In genomic region chr9:132673355-132673754, GRCh38 we compare ENCODE assay signal across 8 cellular contexts. TPM values are rescaled to one million over a fixed set of nuclear protein-coding genes. Genes with fewer than 3 reads are reported as not detected.
DNase-seq lines count a peak whose midpoint lies in the region; ATAC-seq and TF ChIP-seq lines count a peak whose summit lies in the region.

No MANE protein-coding gene starts in this region.

- no peak overlapping the region for H3K4me3 Mint-ChIP-seq in CD14-positive monocyte

- TF ChIP-seq CTCF in HFF-Myc (IDR thresholded peaks at IDR 0.05; ENCODE audit: low read depth, low read length, missing control alignments) = peak; percentile 12
- TF ChIP-seq CTCF in CD14-positive monocyte (IDR thresholded peaks at IDR 0.05) = no peak

- peaks cover 30% of the 10 kb centered on the region for H3K4me1 ChIP-seq in adipocyte (ENCODE audit: control insufficient read depth, insufficient read depth, low read length)

- H3K27ac Mint-ChIP-seq in CD14-positive monocyte = no peak overlapping the region

- no peaks in the 10 kb centered on the region for H3K9me3 ChIP-seq in adipocyte (ENCODE audit: control insufficient read depth, low read length)

- H3K9ac ChIP-seq in adipocyte (ENCODE audit: low read length) = no peak overlapping the region

- DNase-seq in DMS 273 (lab: John Stamatoyannopoulos, UW; ENCODE audit: unreplicated experiment) (peak; percentile 43), DMS 273 treated with DMSO at 0.1 percent for 48 hours (lab: John Stamatoyannopoulos, UW) (no peak), HFF-Myc (ENCODE audit: extremely low read depth, low read depth) (peak; percentile 40), adipocyte (ENCODE audit: low read depth) (peak; percentile 77), lung microvascular endothelial cell (ENCODE audit: low read depth in 2 of 2) (peak; percentile 20 to 44), CD14-positive monocyte (ENCODE audit: low spot score) (no peak)

- H3K27me3 Mint-ChIP-seq in CD14-positive monocyte (ENCODE audit: low read depth in 3 of 3) = no peaks in the 10 kb centered on the region

- H3K4me3 ChIP-seq in HFF-Myc (replicated peaks; ENCODE audit: low read depth, low read length) = no peak overlapping the region
- H3K4me3 ChIP-seq in adipocyte (ENCODE audit: low read length) = peak overlapping the region; percentile 60

- intact Hi-C loops in CD14-positive monocyte (cut with micrococcal nuclease) = loop anchor here in 1 of 2 donors (5.0 kb wide), 1 partner anchor 596 kb away; the partner anchor contains the start of gene MED27

- peaks cover 5% of the 10 kb centered on the region for H3K36me3 ChIP-seq in adipocyte (ENCODE audit: control insufficient read depth, insufficient read depth, low read length, severe bottlenecking)

- no peak for ATAC-seq in HG02798 (IDR thresholded peaks at IDR 0.05; ENCODE audit: poor library complexity, unreplicated experiment)
- ATAC-seq in HG03342 (IDR thresholded peaks at IDR 0.05; ENCODE audit: unreplicated experiment) = no peak

- H3K4me1 Mint-ChIP-seq in CD14-positive monocyte = peaks cover 36% of the 10 kb centered on the region

- H3K9me3 Mint-ChIP-seq in CD14-positive monocyte = no peaks in the 10 kb centered on the region

- H3K36me3 Mint-ChIP-seq in CD14-positive monocyte = peaks cover 8 to 11% of the 10 kb centered on the region in 2 donors

- H3K27me3 ChIP-seq in adipocyte (replicated peaks; ENCODE audit: control insufficient read depth, insufficient read depth, low read length) = no peaks in the 10 kb centered on the region

RNA-seq across cellular contexts. Expression of gene GTF3C4, which starts 3.1 kb away (rescaled TPM):
- 9.4 and 9.9 TPM in 2 replicates for total RNA-seq in lung microvascular endothelial cell
- 1 to 10 TPM; 2.1 to 2.7 TPM for polyA plus RNA-seq in CD14-positive monocyte

RNA-seq across cellular contexts. Expression of gene DDX31, which starts 3.6 kb away (rescaled TPM):
- total RNA-seq in lung microvascular endothelial cell = 5.7 and 9.1 TPM in 2 replicates
- 1 to 10 TPM; 1.1 to 1.5 TPM for polyA plus RNA-seq in CD14-positive monocyte

Comparison
In these comparisons a context has a peak if more than half of its experiments do, and no peak if none do; other contexts are left out.
1. DNase-seq: peak in DMS 273 (single experiment), HFF-Myc (single experiment), adipocyte (single experiment) and lung microvascular endothelial cell (2 of 2); none in DMS 273 treated with DMSO at 0.1 percent for 48 hours (single experiment) and CD14-positive monocyte (single experiment).